10 cellular contexts compared by ENCODE assay signal in the genomic region with DNA sequence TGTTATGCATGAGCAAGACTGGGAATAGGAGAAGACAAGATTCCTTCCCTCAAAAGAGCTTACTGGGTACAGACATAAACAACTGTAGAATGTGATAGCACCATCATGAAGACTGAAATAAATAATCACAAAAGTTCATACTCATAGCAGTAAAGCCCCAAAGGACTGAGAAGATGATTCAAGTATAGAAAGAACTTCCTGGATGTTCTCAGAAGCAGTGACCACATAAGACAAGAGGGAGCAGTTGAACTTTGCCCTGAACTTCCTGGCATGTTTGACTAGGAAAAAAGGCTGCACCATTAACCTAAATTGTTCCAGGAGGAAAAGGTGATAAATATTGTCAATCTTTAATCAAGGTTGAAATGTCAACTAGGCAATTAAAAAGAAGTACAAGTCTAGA. TPM values are rescaled to one million over a fixed set of nuclear protein-coding genes. Genes with fewer than 3 reads are reported as not detected.
DNase-seq lines count a peak whose midpoint lies in the region; FAIRE-seq and TF ChIP-seq lines count a peak whose summit lies in the region.
"Had no signal": no experiment of that assay in that cellular context is flagged by ENCODE, and none has a peak within 500 bp of the region (broad histone marks: within the 10 kb centered on the region; RNA-seq: fewer than 3 reads in every experiment).

No MANE protein-coding gene starts in this region.

- H3K36me3 ChIP-seq in breast epithelium: peaks cover 11% of the 10 kb centered on the region
- peaks cover 2 to 5% of the 10 kb centered on the region in 2 experiments for H3K36me3 ChIP-seq in endothelial cell of umbilical vein (ENCODE audit: control insufficient read depth in 2 of 2, extremely low read depth in 1 of 2, insufficient read depth in 2 of 2, low read length in 2 of 2)

- H3K36me3 Mint-ChIP-seq in MCF 10A (ENCODE audit: insufficient read depth, unreplicated experiment): peaks cover 42% of the 10 kb centered on the region
- peaks cover 38% of the 10 kb centered on the region for H3K36me3 Mint-ChIP-seq in type B pancreatic cell

- TF ChIP-seq CTCF in MCF 10A (IDR thresholded peaks at IDR 0.05; ENCODE audit: unreplicated experiment) (no peak), breast epithelium (IDR thresholded peaks at IDR 0.05) (no peak), endothelial cell of umbilical vein (IDR thresholded peaks at IDR 0.05; ENCODE audit: extremely low read depth in 1 of 2, insufficient read depth in 1 of 2, low read depth in 1 of 2, low read length in 2 of 2) (no peak), type B pancreatic cell (conservative IDR thresholded peaks at IDR 0.05) (no peak)

- H3K9me3 Mint-ChIP-seq in MCF 10A (ENCODE audit: unreplicated experiment) (no peaks in the 10 kb centered on the region), type B pancreatic cell (peaks cover 4% of the 10 kb centered on the region)
- H3K9me3 Mint-ChIP-seq: CD4-positive, alpha-beta memory T cell had no signal

- no peaks in the 10 kb centered on the region for H3K27me3 Mint-ChIP-seq in MCF 10A (ENCODE audit: insufficient read depth, unreplicated experiment)
- no peaks in the 10 kb centered on the region for H3K27me3 Mint-ChIP-seq in type B pancreatic cell
- H3K27me3 Mint-ChIP-seq: CD4-positive, alpha-beta memory T cell had no signal

- FAIRE-seq in endothelial cell of umbilical vein (lab: Jason Lieb, UNC): no peak
- FAIRE-seq: colon had no signal

- no peaks in the 10 kb centered on the region for H3K9me1 ChIP-seq in endothelial cell of umbilical vein (replicated peaks; ENCODE audit: control insufficient read depth, extremely low read depth, insufficient read depth, low read length)

- H3K4me1 ChIP-seq in breast epithelium: no peaks in the 10 kb centered on the region
- H3K4me1 ChIP-seq in endothelial cell of umbilical vein (ENCODE audit: control insufficient read depth, extremely low read depth, insufficient read depth, low read length): peaks cover 25% of the 10 kb centered on the region

- no peak overlapping the region for H3K9ac ChIP-seq in endothelial cell of umbilical vein (replicated peaks; ENCODE audit: extremely low read depth, insufficient read depth, low read length)

- no peaks in the 10 kb centered on the region for H4K20me1 ChIP-seq in endothelial cell of umbilical vein (replicated peaks; ENCODE audit: control insufficient read depth, extremely low read depth, insufficient read depth, low read length)

- no peaks in the 10 kb centered on the region for H3K79me2 ChIP-seq in endothelial cell of umbilical vein (ENCODE audit: control insufficient read depth, insufficient read depth, low read length)

- no peaks in the 10 kb centered on the region for H3K27me3 ChIP-seq in breast epithelium
- H3K27me3 ChIP-seq in endothelial cell of umbilical vein (ENCODE audit: control insufficient read depth in 2 of 2, insufficient read depth in 2 of 2, low read length in 2 of 2): no peaks in the 10 kb centered on the region

- H3K27ac Mint-ChIP-seq in MCF 10A (ENCODE audit: low read depth, unreplicated experiment): peak overlapping the region; percentile 37
- peak overlapping the region; percentile 21 for H3K27ac Mint-ChIP-seq in type B pancreatic cell

- no peak overlapping the region for H3K4me3 Mint-ChIP-seq in MCF 10A (ENCODE audit: unreplicated experiment)
- H3K4me3 Mint-ChIP-seq in type B pancreatic cell: no peak overlapping the region

- no TSS peak for BruUV-seq in MCF 10A (replicated peaks; lab: Mats Ljungman, UMichigan)
- no TSS peak for BruUV-seq in endothelial cell of umbilical vein (replicated peaks; lab: Mats Ljungman, UMichigan)

- no peak overlapping the region for H2AFZ ChIP-seq in endothelial cell of umbilical vein (ENCODE audit: low read depth, low read length)

- TF ChIP-seq POLR2A in breast epithelium (IDR thresholded peaks at IDR 0.05) (no peak), endothelial cell of umbilical vein (IDR thresholded peaks at IDR 0.05; ENCODE audit: low read depth, low read length) (no peak)

- CTCF ChIA-PET in MCF 10A (lab: Yijun Ruan, JAX) (interaction anchor here (0.6 kb wide), 1 partner anchor 347 kb away, joined by 3 read pairs; no protein-coding TSS in a partner anchor), endothelial cell of umbilical vein (lab: Charles Lee) (no interaction called here)

- intact Hi-C loops in MCF 10A (cut with micrococcal nuclease): no loop called here
- intact Hi-C loops in breast epithelium (cut with DNase I; ENCODE audit: low total_unique reads): no loop called here
- intact Hi-C loops in endothelial cell of umbilical vein (cut with micrococcal nuclease): loop anchor here (5.0 kb wide), 2 partner anchors 280 to 995 kb away; a partner anchor contains a TSS

- POLR2A ChIA-PET in MCF 10A (lab: Yijun Ruan, JAX) (interaction anchor here (0.7 kb wide), 1 partner anchor 230 kb away, joined by 3 read pairs; no protein-coding TSS in a partner anchor), endothelial cell of umbilical vein (lab: Charles Lee) (no interaction called here)

- H3K4me3 ChIP-seq in breast epithelium (no peak overlapping the region), endothelial cell of umbilical vein (replicated peaks in 1 of 3; ENCODE audit: insufficient read depth in 1 of 3, low read depth in 1 of 3, low read length in 3 of 3) (no peak overlapping the region)

- DNase-seq in MCF 10A (ENCODE audit: unreplicated experiment) (no peak), breast epithelium (ENCODE audit: low spot score in 2 of 2) (no peak), HT-29 (ENCODE audit: low spot score) (peak; percentile 73), endothelial cell of umbilical vein (ENCODE audit: low read depth, low spot score) (peak; percentile 26), type B pancreatic cell (ENCODE audit: extremely low spot score, unreplicated experiment) (no peak), HUDEP-2 (lab: John Stamatoyannopoulos, UW; ENCODE audit: unreplicated experiment in 76 of 76) (no peak), HuH-7 (ENCODE audit: low spot score) (no peak)
- no peak for DNase-seq in stimulated activated CD8-positive, alpha-beta memory T cell treated with anti-CD3 and anti-CD28 coated beads, Interleukin-4, amount 100 ng/mL, for 48 hours
- DNase-seq: CD4-positive, alpha-beta memory T cell had no signal

- dilution Hi-C loops in endothelial cell of umbilical vein (cut with MboI; ENCODE audit: extremely low pct_ligation_motif_present, low sequenced_read_pairs): no loop called here

- H3K9me3 ChIP-seq in breast epithelium (no peaks in the 10 kb centered on the region), endothelial cell of umbilical vein (replicated peaks; ENCODE audit: control insufficient read depth, insufficient read depth, low read length) (no peaks in the 10 kb centered on the region)

- H3K27ac ChIP-seq in breast epithelium (peak overlapping the region in 1 of 2 donors; percentile 11), endothelial cell of umbilical vein (ENCODE audit: insufficient read depth, low read depth, low read length) (peak overlapping the region; percentile 73)

- H3K4me2 ChIP-seq in endothelial cell of umbilical vein (ENCODE audit: insufficient read depth, low read length): no peak overlapping the region

- H3K4me1 Mint-ChIP-seq in MCF 10A (ENCODE audit: insufficient read depth, unreplicated experiment): peaks cover 38% of the 10 kb centered on the region
- peaks cover 17% of the 10 kb centered on the region for H3K4me1 Mint-ChIP-seq in type B pancreatic cell (ENCODE audit: unreplicated experiment)

TF ChIP-seq in endothelial cell of umbilical vein, 7 proteins besides CTCF, POLR2A, EP300 and RAD21:
- TF ChIP-seq FOS (IDR thresholded peaks at IDR 0.05; ENCODE audit: borderline replicate concordance, insufficient read depth, low read length) (peak; percentile 5), MYC (IDR thresholded peaks at IDR 0.05; ENCODE audit: low read depth, low read length) (no peak), GATA2 (IDR thresholded peaks at IDR 0.05; ENCODE audit: insufficient read depth, insufficient read length, low read depth, low read length) (no peak), POLR2AphosphoS5 (IDR thresholded peaks at IDR 0.05; ENCODE audit: insufficient read depth, low read depth, low read length) (no peak), EZH2 (IDR thresholded peaks at IDR 0.05; ENCODE audit: borderline replicate concordance, low read depth, low read length, severe bottlenecking) (no peak)
- TF ChIP-seq, protein P1, sequence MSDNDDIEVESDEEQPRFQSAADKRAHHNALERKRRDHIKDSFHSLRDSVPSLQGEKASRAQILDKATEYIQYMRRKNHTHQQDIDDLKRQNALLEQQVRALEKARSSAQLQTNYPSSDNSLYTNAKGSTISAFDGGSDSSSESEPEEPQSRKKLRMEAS (IDR thresholded peaks at IDR 0.05; ENCODE audit: insufficient read depth, insufficient read length): no peak

RNA-seq across cellular contexts. Expression of a gene that starts 57.8 kb away (rescaled TPM):
- total RNA-seq in MCF 10A (2022): not detected in 2 replicates
- 10 to 100 TPM in 1 of 3 donors, 1 to 10 TPM in 2; 1.3 to 11.7 (median 2.2) TPM for total RNA-seq in breast epithelium
- 0.05 TPM in 1 of 2 replicates, not detected in the other for total RNA-seq in HT-29 (2014; rRNA removed; shearing (Covaris generic))
- total RNA-seq in endothelial cell of umbilical vein: not detected in 2 replicates
- polyA plus RNA-seq in endothelial cell of umbilical vein: not detected in 2 replicates
- polyA plus RNA-seq in endothelial cell of umbilical vein (2011; cell fraction: cytosol; rRNA removed): not detected in 2 replicates
- polyA plus RNA-seq in endothelial cell of umbilical vein (2011; cell fraction: nucleus; rRNA removed): 0.03 TPM in 1 of 2 replicates, not detected in the other
- polyA plus RNA-seq in endothelial cell of umbilical vein (2012): 0.04 TPM in 1 of 2 replicates, not detected in the other
- not detected in 2 replicates for polyA minus RNA-seq in endothelial cell of umbilical vein
- polyA minus RNA-seq in endothelial cell of umbilical vein (2011; cell fraction: cytosol; rRNA and poly(A)+ RNA removed): not detected
- not detected in 2 replicates for polyA minus RNA-seq in endothelial cell of umbilical vein (2011; cell fraction: nucleus; rRNA and poly(A)+ RNA removed)
- total RNA-seq in type B pancreatic cell (ENCODE audit: low replicate concordance): 4.0 and 4.4 TPM in 2 replicates

Comparison
In these comparisons a context has a peak if more than half of its experiments do, and no peak if none do; other contexts are left out.
1. DNase-seq: peak in HT-29 (single experiment) and endothelial cell of umbilical vein (single experiment); none in MCF 10A (single experiment), breast epithelium (0 of 2), type B pancreatic cell (single experiment), HUDEP-2 (0 of 76), stimulated activated CD8-positive, alpha-beta memory T cell treated with anti-CD3 and anti-CD28 coated beads, Interleukin-4, amount 100 ng/mL, for 48 hours (single experiment) and HuH-7 (single experiment).